1 cellular context compared by ENCODE assay signal in the genomic region with DNA sequence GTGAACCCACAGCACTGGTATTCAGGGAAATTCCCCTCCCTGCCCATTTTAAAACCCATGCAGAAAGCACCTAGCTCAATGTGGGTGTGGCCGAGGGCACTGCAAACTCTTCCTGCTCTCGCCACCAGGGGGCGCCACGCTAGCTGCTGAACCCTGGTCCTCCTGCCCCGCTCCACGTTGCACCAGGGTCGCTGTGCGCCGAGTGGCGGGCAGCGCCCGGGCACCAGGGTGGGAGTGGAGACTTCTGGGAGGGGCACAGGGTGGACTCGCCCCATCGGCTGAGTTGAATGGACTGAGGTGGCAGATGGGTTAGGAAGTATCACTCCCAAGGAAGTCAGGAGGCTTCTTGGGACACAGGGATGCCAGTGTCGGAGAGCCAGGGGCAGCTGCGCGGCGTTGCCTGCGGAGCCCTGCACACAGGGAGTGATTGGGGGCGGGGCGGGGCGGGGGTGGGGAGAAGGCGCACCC.
TF ChIP-seq lines count a peak whose summit lies in the region.

No MANE protein-coding gene starts in this region.

TF ChIP-seq in K562, 482 proteins besides CTCF, POLR2A, EP300 and RAD21 (continued from another document):
- TF ChIP-seq, protein P1, sequence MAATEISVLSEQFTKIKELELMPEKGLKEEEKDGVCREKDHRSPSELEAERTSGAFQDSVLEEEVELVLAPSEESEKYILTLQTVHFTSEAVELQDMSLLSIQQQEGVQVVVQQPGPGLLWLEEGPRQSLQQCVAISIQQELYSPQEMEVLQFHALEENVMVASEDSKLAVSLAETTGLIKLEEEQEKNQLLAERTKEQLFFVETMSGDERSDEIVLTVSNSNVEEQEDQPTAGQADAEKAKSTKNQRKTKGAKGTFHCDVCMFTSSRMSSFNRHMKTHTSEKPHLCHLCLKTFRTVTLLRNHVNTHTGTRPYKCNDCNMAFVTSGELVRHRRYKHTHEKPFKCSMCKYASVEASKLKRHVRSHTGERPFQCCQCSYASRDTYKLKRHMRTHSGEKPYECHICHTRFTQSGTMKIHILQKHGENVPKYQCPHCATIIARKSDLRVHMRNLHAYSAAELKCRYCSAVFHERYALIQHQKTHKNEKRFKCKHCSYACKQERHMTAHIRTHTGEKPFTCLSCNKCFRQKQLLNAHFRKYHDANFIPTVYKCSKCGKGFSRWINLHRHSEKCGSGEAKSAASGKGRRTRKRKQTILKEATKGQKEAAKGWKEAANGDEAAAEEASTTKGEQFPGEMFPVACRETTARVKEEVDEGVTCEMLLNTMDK (IDR thresholded peaks at IDR 0.05; ENCODE audit: borderline replicate concordance, insufficient read depth, low read depth, low read length, poor library complexity, severe bottlenecking), result peak; percentile 34
- TF ChIP-seq ZNF140 (CRISPR knock-in tag; IDR thresholded peaks at IDR 0.05) (no peak), NR2C1 (IDR thresholded peaks at IDR 0.05) (no peak), NR2C1 (tag; IDR thresholded peaks at IDR 0.05) (no peak), MBD2 (IDR thresholded peaks at IDR 0.05; ENCODE audit: borderline replicate concordance, low read depth) (no peak), ZNF583 (CRISPR knock-in tag; IDR thresholded peaks at IDR 0.05) (no peak), ZNF444 (CRISPR knock-in tag; IDR thresholded peaks at IDR 0.05) (no peak), TSC22D4 (tag; IDR thresholded peaks at IDR 0.05) (no peak), FOXA1 (IDR thresholded peaks at IDR 0.05; ENCODE audit: borderline replicate concordance) (no peak), ZNF274 (IDR thresholded peaks at IDR 0.05; ENCODE audit: borderline replicate concordance, low read depth, low read length) (no peak), ZNF280B (CRISPR knock-in tag; IDR thresholded peaks at IDR 0.05) (no peak), RB1 (IDR thresholded peaks at IDR 0.05; ENCODE audit: low read depth) (no peak), CBX5 (IDR thresholded peaks at IDR 0.05; ENCODE audit: borderline replicate concordance, low read depth) (no peak), CTBP1 (IDR thresholded peaks at IDR 0.05; ENCODE audit: borderline replicate concordance) (0 out of 2 replicates have a peak, but pooled peaks have one; percentile 16), ZNF75A (CRISPR knock-in tag; IDR thresholded peaks at IDR 0.05) (no peak), MCM5 (IDR thresholded peaks at IDR 0.05; ENCODE audit: low read depth) (no peak), ZNF41 (CRISPR knock-in tag; conservative IDR thresholded peaks at IDR 0.05) (no peak), GABPA (tag; conservative IDR thresholded peaks at IDR 0.05; ENCODE audit: low read depth) (no peak), SAFB (IDR thresholded peaks at IDR 0.05; ENCODE audit: borderline replicate concordance, low read depth, low read length) (no peak), FOXM1 (IDR thresholded peaks at IDR 0.05; ENCODE audit: low read depth) (no peak), FOXM1 (CRISPR knock-in tag; IDR thresholded peaks at IDR 0.05; ENCODE audit: low read depth) (no peak)
- TF ChIP-seq, protein P2, sequence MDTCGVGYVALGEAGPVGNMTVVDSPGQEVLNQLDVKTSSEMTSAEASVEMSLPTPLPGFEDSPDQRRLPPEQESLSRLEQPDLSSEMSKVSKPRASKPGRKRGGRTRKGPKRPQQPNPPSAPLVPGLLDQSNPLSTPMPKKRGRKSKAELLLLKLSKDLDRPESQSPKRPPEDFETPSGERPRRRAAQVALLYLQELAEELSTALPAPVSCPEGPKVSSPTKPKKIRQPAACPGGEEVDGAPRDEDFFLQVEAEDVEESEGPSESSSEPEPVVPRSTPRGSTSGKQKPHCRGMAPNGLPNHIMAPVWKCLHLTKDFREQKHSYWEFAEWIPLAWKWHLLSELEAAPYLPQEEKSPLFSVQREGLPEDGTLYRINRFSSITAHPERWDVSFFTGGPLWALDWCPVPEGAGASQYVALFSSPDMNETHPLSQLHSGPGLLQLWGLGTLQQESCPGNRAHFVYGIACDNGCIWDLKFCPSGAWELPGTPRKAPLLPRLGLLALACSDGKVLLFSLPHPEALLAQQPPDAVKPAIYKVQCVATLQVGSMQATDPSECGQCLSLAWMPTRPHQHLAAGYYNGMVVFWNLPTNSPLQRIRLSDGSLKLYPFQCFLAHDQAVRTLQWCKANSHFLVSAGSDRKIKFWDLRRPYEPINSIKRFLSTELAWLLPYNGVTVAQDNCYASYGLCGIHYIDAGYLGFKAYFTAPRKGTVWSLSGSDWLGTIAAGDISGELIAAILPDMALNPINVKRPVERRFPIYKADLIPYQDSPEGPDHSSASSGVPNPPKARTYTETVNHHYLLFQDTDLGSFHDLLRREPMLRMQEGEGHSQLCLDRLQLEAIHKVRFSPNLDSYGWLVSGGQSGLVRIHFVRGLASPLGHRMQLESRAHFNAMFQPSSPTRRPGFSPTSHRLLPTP (IDR thresholded peaks at IDR 0.05; ENCODE audit: borderline replicate concordance, extremely low read depth, insufficient read length), result no peak
